Comparison of ENCODE assay signal across 16 cellular contexts in genomic region chr16:26019885-26020284, GRCh38.
DNase-seq lines count a peak whose midpoint lies in the region; ATAC-seq and TF ChIP-seq lines count a peak whose summit lies in the region.
"Had no signal": no experiment of that assay in that cellular context is flagged by ENCODE, and none has a peak within 500 bp of the region (broad histone marks: within the 10 kb centered on the region; RNA-seq: fewer than 3 reads in every experiment).

No MANE protein-coding gene starts in this region.

- TF ChIP-seq CTCF in WERI-Rb-1 (IDR thresholded peaks at IDR 0.05; ENCODE audit: low read depth, low read length): no peak
- TF ChIP-seq CTCF in esophagus muscularis mucosa (IDR thresholded peaks at IDR 0.05): no peak

- H3K27me3 ChIP-seq in WERI-Rb-1 (ENCODE audit: insufficient read depth, low read depth, severe bottlenecking) (no peaks in the 10 kb centered on the region), esophagus muscularis mucosa (peaks cover 0 to 15% (median 0%) of the 10 kb centered on the region in 4 donors)

- H3K36me3 ChIP-seq in WERI-Rb-1 (no peaks in the 10 kb centered on the region), esophagus muscularis mucosa (no peaks in the 10 kb centered on the region)

- H3K4me3 ChIP-seq in WERI-Rb-1 (ENCODE audit: low read depth, low read length) (no peak overlapping the region), esophagus muscularis mucosa (no peak overlapping the region)
- H3K4me3 ChIP-seq: GM23248, PC-9 had no signal

- 6% methylated on average over 3 of the region's 3 CpGs for WGBS in esophagus muscularis mucosa

- H3K9me3 ChIP-seq in WERI-Rb-1 (ENCODE audit: severe bottlenecking) (no peaks in the 10 kb centered on the region), esophagus muscularis mucosa (peaks cover 0 to 20% (median 13%) of the 10 kb centered on the region in 4 donors)

- intact Hi-C loops in esophagus muscularis mucosa (cut with DNase I): no loop called here

- TF ChIP-seq POLR2A in esophagus muscularis mucosa (IDR thresholded peaks at IDR 0.05; ENCODE audit: low read depth): no peak

- ATAC-seq in HG03521 (IDR thresholded peaks at IDR 0.05; ENCODE audit: unreplicated experiment) (no peak), HG02623 (IDR thresholded peaks at IDR 0.05; ENCODE audit: unreplicated experiment) (no peak)
- ATAC-seq: HCT116 had no signal

- DNase-seq in NCI-H1417 (lab: John Stamatoyannopoulos, UW) (peak in 2 of 3 experiments; percentile 33 to 84), NCI-H1417 treated with DMSO at 0.1 percent for 48 hours (lab: John Stamatoyannopoulos, UW) (no peak), NCI-H510A (lab: John Stamatoyannopoulos, UW) (peak; percentile 96), WERI-Rb-1 (peak; percentile 16), retina (peak; percentile 18), esophagus muscularis mucosa (ENCODE audit: extremely low spot score) (no peak)
- DNase-seq: CD4-positive, CD25-positive, alpha-beta regulatory T cell; GM23248; NCI-H2029 treated with DMSO at 0.1 percent for 48 hours; NCI-H226; NCI-H69; PC-9 had no signal

- H3K27ac ChIP-seq in WERI-Rb-1 (no peak overlapping the region), esophagus muscularis mucosa (replicated peaks in 1 of 4) (no peak overlapping the region)
- H3K27ac ChIP-seq: 22Rv1, GM23248, PC-9 had no signal

- no peak for TF ChIP-seq EP300 in esophagus muscularis mucosa (IDR thresholded peaks at IDR 0.05)

- no peaks in the 10 kb centered on the region for H3K4me1 ChIP-seq in esophagus muscularis mucosa

Comparison
In these comparisons a context has a peak if more than half of its experiments do, and no peak if none do; other contexts are left out.
1. DNase-seq: peak in NCI-H1417 (2 of 3), NCI-H510A (single experiment), WERI-Rb-1 (single experiment) and retina (single experiment); none in NCI-H1417 treated with DMSO at 0.1 percent for 48 hours (single experiment) and esophagus muscularis mucosa (single experiment).